ENCODE assay signal across 12 cellular contexts in genomic region chr15:71679223-71680078, GRCh38.
A peak's percentile ranks its signal among the peaks of the same experiment; 100 is the strongest.
DNase-seq lines count a peak whose midpoint lies in the region; ATAC-seq, FAIRE-seq and TF ChIP-seq lines count a peak whose summit lies in the region.
"Had no signal": no experiment of that assay in that cellular context is flagged by ENCODE, and none has a peak within 500 bp of the region (broad histone marks: within the 10 kb centered on the region; RNA-seq: fewer than 3 reads in every experiment).

No MANE protein-coding gene starts in this region.

- H3K27me3 Mint-ChIP-seq in Calu3 (ENCODE audit: unreplicated experiment) = no peaks in the 10 kb centered on the region
- peaks cover 24 to 27% of the 10 kb centered on the region in 2 donors for H3K27me3 Mint-ChIP-seq in stimulated activated naive B cell treated with anti-CD40 and anti-IgM and Interleukin-4, amounts not matched to agents 10 μg/mL and 1 μg/mL and 100 μg/mL, for 72 hours

- H3K18ac ChIP-seq in mesendoderm (ENCODE audit: low read length) = no peak overlapping the region

- H3K9me3 ChIP-seq in ascending aorta = no peaks in the 10 kb centered on the region
- H3K9me3 ChIP-seq: tibial nerve had no signal

- no peak for DNase-seq in Calu3
- peak; percentile 27 for DNase-seq in HTR-8/SVneo (ENCODE audit: insufficient read length, low spot score)
- no peak for DNase-seq in dorsolateral prefrontal cortex
- peak; percentile 37 for DNase-seq in mesendoderm
- DNase-seq in stimulated activated naive B cell treated with anti-CD40 and anti-IgM and Interleukin-4, amounts not matched to agents 10 μg/mL and 1 μg/mL and 100 μg/mL, for 72 hours = no peak
- DNase-seq in stimulated activated CD4-positive, alpha-beta T cell treated with anti-CD3 and anti-CD28 coated beads, Interleukin-4, amount 100 ng/mL, for 1 hour = no peak
- DNase-seq in ascending aorta (ENCODE audit: low spot score in 2 of 2) = no peak
- DNase-seq: immature natural killer cell had no signal

- CTCF ChIA-PET in Calu3 (lab: Charles Lee) = no interaction called here

- H4K8ac ChIP-seq in mesendoderm (ENCODE audit: low read depth, low read length) = peak overlapping the region; percentile 56

- intact Hi-C loops in Calu3 (cut with micrococcal nuclease; ENCODE audit: unreplicated experiment) = no loop called here
- intact Hi-C loops in dorsolateral prefrontal cortex (cut with DNase I) = no loop called here
- intact Hi-C loops in ascending aorta (cut with DNase I) = no loop called here

- H3K23ac ChIP-seq in mesendoderm (ENCODE audit: low read length) = no peak overlapping the region

- H2BK120ac ChIP-seq in mesendoderm (ENCODE audit: low read depth, low read length) = no peak overlapping the region

- FAIRE-seq in HTR-8/SVneo (lab: Jason Lieb, UNC) = peak; percentile 72
- FAIRE-seq: GM18507 had no signal

- no peak overlapping the region for H3K9ac ChIP-seq in mesendoderm (ENCODE audit: low read length)

- H3K27me3 ChIP-seq in dorsolateral prefrontal cortex (no peaks in the 10 kb centered on the region), mesendoderm (ENCODE audit: insufficient read depth, low read length, poor library complexity) (no peaks in the 10 kb centered on the region), ascending aorta (no peaks in the 10 kb centered on the region)
- H3K27me3 ChIP-seq: tibial nerve had no signal

- ATAC-seq in stimulated activated naive B cell treated with anti-CD40 and anti-IgM and Interleukin-4, amounts not matched to agents 10 μg/mL and 1 μg/mL and 100 μg/mL, for 72 hours (replicated peaks) = no peak
- ATAC-seq in HG02763 (IDR thresholded peaks at IDR 0.05; ENCODE audit: unreplicated experiment) = no peak

- H3K9me3 Mint-ChIP-seq in Calu3 (ENCODE audit: low read depth, unreplicated experiment) = no peaks in the 10 kb centered on the region
- H3K9me3 Mint-ChIP-seq in stimulated activated naive B cell treated with anti-CD40 and anti-IgM and Interleukin-4, amounts not matched to agents 10 μg/mL and 1 μg/mL and 100 μg/mL, for 72 hours = no peaks in the 10 kb centered on the region
- H3K9me3 Mint-ChIP-seq: activated T-helper 1 cell treated with anti-CD3 and anti-CD28 coated beads, Interleukin-12 subunit alpha, Interleukin-12 subunit beta, Interleukin-2, Interleukin-4 antibody, amounts not matched to agents 30 ng/mL and 10 ng/mL and 1 ng/mL, durations not matched to agents 14 hours and 24 hours and 36 hours had no signal

- H2BK5ac ChIP-seq in mesendoderm (ENCODE audit: low read length) = no peak overlapping the region

- peaks cover 47% of the 10 kb centered on the region for H3K4me1 Mint-ChIP-seq in Calu3 (ENCODE audit: low read depth, unreplicated experiment)
- H3K4me1 Mint-ChIP-seq in stimulated activated naive B cell treated with anti-CD40 and anti-IgM and Interleukin-4, amounts not matched to agents 10 μg/mL and 1 μg/mL and 100 μg/mL, for 72 hours = peaks cover 0 to 5% of the 10 kb centered on the region in 2 donors
- H3K4me1 Mint-ChIP-seq: immature natural killer cell had no signal

- H2BK15ac ChIP-seq in mesendoderm (replicated peaks; ENCODE audit: low read depth) = no peak overlapping the region

- peak overlapping the region; percentile 31 for H3K27ac Mint-ChIP-seq in Calu3 (ENCODE audit: unreplicated experiment)
- H3K27ac Mint-ChIP-seq in stimulated activated naive B cell treated with anti-CD40 and anti-IgM and Interleukin-4, amounts not matched to agents 10 μg/mL and 1 μg/mL and 100 μg/mL, for 72 hours = no peak overlapping the region
- H3K27ac Mint-ChIP-seq: activated T-helper 1 cell treated with anti-CD3 and anti-CD28 coated beads, Interleukin-12 subunit alpha, Interleukin-12 subunit beta, Interleukin-2, Interleukin-4 antibody, amounts not matched to agents 30 ng/mL and 10 ng/mL and 1 ng/mL, durations not matched to agents 14 hours and 24 hours and 36 hours; immature natural killer cell had no signal

- no peak overlapping the region for H4K5ac ChIP-seq in mesendoderm (ENCODE audit: low read length)

- no peak for TF ChIP-seq CTCF in Calu3 (IDR thresholded peaks at IDR 0.05; ENCODE audit: unreplicated experiment)
- TF ChIP-seq CTCF in dorsolateral prefrontal cortex (IDR thresholded peaks at IDR 0.05 in 54 of 56, conservative IDR thresholded peaks at IDR 0.05 in 2 of 56; ENCODE audit: low read depth in 1 of 56, partially characterized antibody in 56 of 56) = no peak
- TF ChIP-seq CTCF in ascending aorta (IDR thresholded peaks at IDR 0.05) = no peak

- no TSS peak for BruUV-seq in Calu3 (replicated peaks; lab: Mats Ljungman, UMichigan)

- no peaks in the 10 kb centered on the region for H3K36me3 Mint-ChIP-seq in Calu3 (ENCODE audit: insufficient read depth, unreplicated experiment)
- H3K36me3 Mint-ChIP-seq in stimulated activated naive B cell treated with anti-CD40 and anti-IgM and Interleukin-4, amounts not matched to agents 10 μg/mL and 1 μg/mL and 100 μg/mL, for 72 hours = no peaks in the 10 kb centered on the region
- H3K36me3 Mint-ChIP-seq: immature natural killer cell had no signal

- H3K36me3 ChIP-seq in mesendoderm (ENCODE audit: control insufficient read depth, insufficient read depth, low read length) (no peaks in the 10 kb centered on the region), ascending aorta (no peaks in the 10 kb centered on the region)
- H3K36me3 ChIP-seq: tibial nerve had no signal

- H3K79me2 ChIP-seq in mesendoderm (ENCODE audit: control insufficient read depth, insufficient read depth, low read length) = no peaks in the 10 kb centered on the region

- no peak overlapping the region for H3K4ac ChIP-seq in mesendoderm (ENCODE audit: low read depth, low read length)

- peak overlapping the region; percentile 4 for H3K4me3 Mint-ChIP-seq in Calu3 (ENCODE audit: low read depth, unreplicated experiment)
- no peak overlapping the region for H3K4me3 Mint-ChIP-seq in stimulated activated naive B cell treated with anti-CD40 and anti-IgM and Interleukin-4, amounts not matched to agents 10 μg/mL and 1 μg/mL and 100 μg/mL, for 72 hours
- H3K4me3 Mint-ChIP-seq: activated T-helper 1 cell treated with anti-CD3 and anti-CD28 coated beads, Interleukin-12 subunit alpha, Interleukin-12 subunit beta, Interleukin-2, Interleukin-4 antibody, amounts not matched to agents 30 ng/mL and 10 ng/mL and 1 ng/mL, durations not matched to agents 14 hours and 24 hours and 36 hours; immature natural killer cell had no signal

- H3K4me1 ChIP-seq in mesendoderm (ENCODE audit: control insufficient read depth, low read depth, low read length) = peaks cover 4% of the 10 kb centered on the region
- H3K4me1 ChIP-seq in ascending aorta = peaks cover 0 to 16% of the 10 kb centered on the region in 2 donors

- H2AK5ac ChIP-seq in mesendoderm (ENCODE audit: low read length) = no peak overlapping the region

- no peaks in the 10 kb centered on the region for H3K79me1 ChIP-seq in mesendoderm (ENCODE audit: low read length)

- no CpG with 5 or more reads among the region's 7 CpGs for WGBS in mesendoderm (ENCODE audit: extremely low coverage, insufficient coverage, low lambda C conversion rate)

- H3K27ac ChIP-seq in dorsolateral prefrontal cortex (peak overlapping the region in 36 of 59 donors; percentile 3 to 84 (median 44)), mesendoderm (ENCODE audit: low read depth, low read length) (no peak overlapping the region), ascending aorta (no peak overlapping the region)

- no peak overlapping the region for H3K4me3 ChIP-seq in dorsolateral prefrontal cortex
- no peak overlapping the region for H3K4me3 ChIP-seq in mesendoderm (ENCODE audit: low read length)
- H3K4me3 ChIP-seq in ascending aorta = no peak overlapping the region
- H3K4me3 ChIP-seq: tibial nerve had no signal

- no peak overlapping the region for H3K4me2 ChIP-seq in mesendoderm (ENCODE audit: low read length)

- no peak overlapping the region for H3K56ac ChIP-seq in mesendoderm (ENCODE audit: low read length)

Comparison
In these comparisons a context has a peak if more than half of its experiments do, and no peak if none do; other contexts are left out.
1. DNase-seq: peak in HTR-8/SVneo (single experiment) and mesendoderm (single experiment); none in Calu3 (single experiment), dorsolateral prefrontal cortex (0 of 10), stimulated activated naive B cell treated with anti-CD40 and anti-IgM and Interleukin-4, amounts not matched to agents 10 μg/mL and 1 μg/mL and 100 μg/mL, for 72 hours (single experiment), stimulated activated CD4-positive, alpha-beta T cell treated with anti-CD3 and anti-CD28 coated beads, Interleukin-4, amount 100 ng/mL, for 1 hour (single experiment) and ascending aorta (0 of 2).
2. H3K27ac ChIP-seq: peak in dorsolateral prefrontal cortex (36 of 59); none in mesendoderm (single experiment) and ascending aorta (0 of 2).